In the genomic region with DNA sequence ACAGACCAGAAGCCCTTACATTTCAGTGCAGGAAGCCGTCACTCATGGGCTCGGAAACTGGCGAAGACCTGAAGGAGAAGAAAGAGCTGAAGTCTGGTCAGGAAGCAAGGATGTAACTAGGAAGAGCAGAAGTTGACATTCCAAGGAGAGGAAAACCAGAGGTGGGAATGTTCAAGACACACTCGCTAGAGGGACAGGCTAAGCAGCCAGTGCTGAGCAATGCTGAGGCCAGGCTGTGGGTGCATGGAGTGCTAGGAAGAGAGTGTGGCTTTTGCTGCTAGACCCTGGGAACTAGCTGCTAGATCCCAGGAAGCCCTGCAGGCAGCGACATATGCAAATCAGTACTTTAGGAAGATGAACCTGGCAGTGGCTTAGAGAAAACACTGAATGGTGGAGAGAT, we compare ENCODE assay signal across 17 cellular contexts. TPM values are rescaled to one million over a fixed set of nuclear protein-coding genes. Genes with fewer than 3 reads are reported as not detected.
A peak's percentile ranks its signal among the peaks of the same experiment; 100 is the strongest.
DNase-seq lines count a peak whose midpoint lies in the region; ATAC-seq and TF ChIP-seq lines count a peak whose summit lies in the region.
"Had no signal": no experiment of that assay in that cellular context is flagged by ENCODE, and none has a peak within 500 bp of the region (broad histone marks: within the 10 kb centered on the region; RNA-seq: fewer than 3 reads in every experiment).

No MANE protein-coding gene starts in this region.

- H3K27me3 ChIP-seq in GM23338 (ENCODE audit: insufficient read depth): no peaks in the 10 kb centered on the region

- no peak overlapping the region for H3K4me2 ChIP-seq in GM23338

- no peaks in the 10 kb centered on the region for H3K9me2 ChIP-seq in GM23338 (ENCODE audit: insufficient read depth)

- H3K27ac Mint-ChIP-seq in GM23338: no peak overlapping the region
- peak overlapping the region; percentile 31 for H3K27ac Mint-ChIP-seq in glutamatergic neuron (ENCODE audit: unreplicated experiment)
- H3K27ac Mint-ChIP-seq in nephron progenitor cell: peak overlapping the region; percentile 58
- H3K27ac Mint-ChIP-seq: IgD-negative memory B cell had no signal

- no peaks in the 10 kb centered on the region for H3K79me2 ChIP-seq in GM23338 (replicated peaks; ENCODE audit: insufficient read depth)

- DNase-seq in GM23338 (ENCODE audit: low spot score) (peak; percentile 49), NCI-H526 (lab: John Stamatoyannopoulos, UW) (peak; percentile 70 to 82), glutamatergic neuron (no peak), nephron progenitor cell (no peak), Kasumi-1 (lab: John Stamatoyannopoulos, UW) (no peak), NCI-H2081 (lab: John Stamatoyannopoulos, UW) (no peak)
- DNase-seq: DND-41; NCI-H146; NCI-H2227 treated with DMSO at 0.1 percent for 48 hours; NCI-H524 treated with DMSO at 0.1 percent for 48 hours; NK-92 treated with Interleukin-12 subunit alpha and Interleukin-12 subunit beta, amount 100 ng/mL, for 24 hours; PC-3 had no signal

- no peaks in the 10 kb centered on the region for H3K36me3 Mint-ChIP-seq in GM23338 (ENCODE audit: low read depth)
- no peaks in the 10 kb centered on the region for H3K36me3 Mint-ChIP-seq in glutamatergic neuron (ENCODE audit: unreplicated experiment)
- no peaks in the 10 kb centered on the region for H3K36me3 Mint-ChIP-seq in nephron progenitor cell (ENCODE audit: low read depth)
- H3K36me3 Mint-ChIP-seq: IgD-negative memory B cell had no signal

- ATAC-seq in GM23338 (peak; percentile 83), HG03159 (IDR thresholded peaks at IDR 0.05; ENCODE audit: unreplicated experiment) (no peak)
- ATAC-seq: PC-3 had no signal

- H3K4me1 Mint-ChIP-seq in GM23338: peaks cover 9% of the 10 kb centered on the region
- H3K4me1 Mint-ChIP-seq in glutamatergic neuron (ENCODE audit: low read depth, unreplicated experiment): peaks cover 4% of the 10 kb centered on the region
- H3K4me1 Mint-ChIP-seq in nephron progenitor cell: peaks cover 11% of the 10 kb centered on the region

- no peak overlapping the region for H3K4me3 ChIP-seq in GM23338
- H3K4me3 ChIP-seq: SK-N-MC had no signal

- no peaks in the 10 kb centered on the region for H3K36me3 ChIP-seq in GM23338 (ENCODE audit: insufficient read depth)

- H3K4me3 Mint-ChIP-seq in GM23338 (no peak overlapping the region), glutamatergic neuron (ENCODE audit: unreplicated experiment) (no peak overlapping the region), nephron progenitor cell (no peak overlapping the region)
- H3K4me3 Mint-ChIP-seq: IgD-negative memory B cell had no signal

- TF ChIP-seq CTCF in GM23338 (conservative IDR thresholded peaks at IDR 0.05; ENCODE audit: low read depth in 2 of 2): no peak
- TF ChIP-seq CTCF in glutamatergic neuron (IDR thresholded peaks at IDR 0.05; ENCODE audit: partially characterized antibody, unreplicated experiment): no peak
- no peak for TF ChIP-seq CTCF in nephron progenitor cell (IDR thresholded peaks at IDR 0.05)

- H3K9me3 Mint-ChIP-seq in GM23338 (no peaks in the 10 kb centered on the region), glutamatergic neuron (ENCODE audit: unreplicated experiment) (peaks cover 2% of the 10 kb centered on the region), nephron progenitor cell (no peaks in the 10 kb centered on the region)
- H3K9me3 Mint-ChIP-seq: CD14-positive monocyte, IgD-negative memory B cell had no signal

- no peak overlapping the region for H3K27ac ChIP-seq in GM23338 (ENCODE audit: low read depth)
- H3K27ac ChIP-seq: SK-N-MC had no signal

- H3F3A ChIP-seq in GM23338 (replicated peaks; ENCODE audit: low read depth): no peaks in the 10 kb centered on the region; the same call in 1 of the 2 replicates

- H2AFZ ChIP-seq in GM23338: peak overlapping the region; percentile 60

- H4K20me1 ChIP-seq in GM23338 (replicated peaks; ENCODE audit: insufficient read depth): no peaks in the 10 kb centered on the region

- H3K27me3 Mint-ChIP-seq in GM23338 (ENCODE audit: insufficient read depth, low read depth, poor library complexity) (peaks cover 3% of the 10 kb centered on the region), glutamatergic neuron (ENCODE audit: unreplicated experiment) (peaks cover 2% of the 10 kb centered on the region), nephron progenitor cell (ENCODE audit: low read depth, poor library complexity) (peaks cover 11% of the 10 kb centered on the region)
- H3K27me3 Mint-ChIP-seq: IgD-negative memory B cell had no signal

- H3K4me1 ChIP-seq in GM23338 (ENCODE audit: insufficient read depth): no peaks in the 10 kb centered on the region; the same call in 1 of the 2 replicates

TF ChIP-seq in GM23338, 12 proteins besides CTCF, POLR2A, EP300 and RAD21:
- TF ChIP-seq EZH2 (IDR thresholded peaks at IDR 0.05; ENCODE audit: low read depth, unreplicated experiment) (no peak), JUNB (IDR thresholded peaks at IDR 0.05; ENCODE audit: unreplicated experiment) (no peak), EZH2phosphoT487 (IDR thresholded peaks at IDR 0.05; ENCODE audit: unreplicated experiment) (no peak), REST (IDR thresholded peaks at IDR 0.05; ENCODE audit: unreplicated experiment) (no peak), ETS1 (IDR thresholded peaks at IDR 0.05) (no peak), POLR2AphosphoS5 (IDR thresholded peaks at IDR 0.05; ENCODE audit: low read depth) (no peak), ZNF331 (CRISPR knock-in tag; IDR thresholded peaks at IDR 0.05; ENCODE audit: low read depth) (no peak)

RNA-seq across cellular contexts. Expression of gene URAD, which starts 12.1 kb away (rescaled TPM):
- not detected in 2 replicates for total RNA-seq in GM23338 (2014; rRNA removed; shearing (Covaris generic))
- not detected in 2 replicates for polyA plus RNA-seq in GM23338 (2016; fragmentation: Nextera tagmentation; extraction: Ambion mirVana)
- total RNA-seq in glutamatergic neuron (ENCODE audit: unreplicated experiment): not detected
- total RNA-seq: A673, PC-3 had no signal
- polyA plus RNA-seq: CD14-positive monocyte, IgD-negative memory B cell had no signal

RNA-seq across cellular contexts. Expression of gene CDX2, which starts 31.5 kb away (rescaled TPM):
- not detected in 2 replicates for total RNA-seq in GM23338 (2014; rRNA removed; shearing (Covaris generic))
- polyA plus RNA-seq in GM23338 (2016; fragmentation: Nextera tagmentation; extraction: Ambion mirVana): 0.12 TPM in 1 of 2 replicates, not detected in the other
- 1.1 TPM for total RNA-seq in glutamatergic neuron (ENCODE audit: unreplicated experiment)
- total RNA-seq: A673 had no signal
- polyA plus RNA-seq: CD14-positive monocyte, IgD-negative memory B cell had no signal

Comparison
In these comparisons a context has a peak if more than half of its experiments do, and no peak if none do; other contexts are left out.
1. DNase-seq: peak in GM23338 (single experiment) and NCI-H526 (2 of 2); none in glutamatergic neuron (single experiment), nephron progenitor cell (single experiment), Kasumi-1 (0 of 2) and NCI-H2081 (0 of 2).